ENCODE assay signal across 1 cellular context in the genomic region with DNA sequence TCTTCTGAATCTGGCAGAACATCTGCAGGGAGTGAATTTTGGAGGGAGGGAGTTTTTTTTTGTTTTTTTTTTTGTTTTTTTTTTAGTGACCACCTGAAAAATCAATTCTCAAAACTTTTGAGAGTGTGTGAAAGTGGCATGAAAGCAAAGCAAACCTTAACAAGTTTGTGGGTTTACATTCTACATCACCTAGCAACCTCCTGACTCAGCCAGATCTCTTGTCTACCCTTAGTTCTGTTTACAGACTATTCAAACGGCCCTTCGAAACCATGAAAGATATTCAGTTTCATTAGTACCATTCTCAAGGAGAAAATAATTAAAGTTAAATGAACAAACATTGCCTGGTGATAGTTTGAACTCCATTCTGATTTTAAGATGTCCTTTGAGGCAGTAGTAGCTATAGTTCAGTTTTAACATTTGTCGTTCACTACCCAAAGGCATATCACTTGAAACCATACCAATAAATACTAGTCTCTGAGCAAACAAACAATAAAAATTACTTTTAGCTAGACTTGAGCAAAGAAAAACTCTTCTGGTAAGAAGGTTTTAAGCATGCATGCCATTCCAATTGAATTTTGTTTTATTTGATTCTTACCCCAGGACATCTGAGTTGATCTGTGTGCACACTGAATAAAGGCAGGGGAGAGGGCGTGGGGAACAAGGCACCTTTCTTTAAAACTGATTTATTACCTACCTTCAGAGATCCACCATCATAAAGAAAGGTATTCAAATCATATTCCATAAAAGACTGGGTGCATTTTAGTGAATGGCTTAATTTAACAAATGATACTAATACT.
TF ChIP-seq lines count a peak whose summit lies in the region.

No MANE protein-coding gene starts in this region.

TF ChIP-seq in IMR-90, 13 proteins besides CTCF, POLR2A, EP300 and RAD21 (continued from another document):
- no peak for TF ChIP-seq BHLHE40 (IDR thresholded peaks at IDR 0.05; ENCODE audit: low read depth, low read length)
- TF ChIP-seq, protein P1, sequence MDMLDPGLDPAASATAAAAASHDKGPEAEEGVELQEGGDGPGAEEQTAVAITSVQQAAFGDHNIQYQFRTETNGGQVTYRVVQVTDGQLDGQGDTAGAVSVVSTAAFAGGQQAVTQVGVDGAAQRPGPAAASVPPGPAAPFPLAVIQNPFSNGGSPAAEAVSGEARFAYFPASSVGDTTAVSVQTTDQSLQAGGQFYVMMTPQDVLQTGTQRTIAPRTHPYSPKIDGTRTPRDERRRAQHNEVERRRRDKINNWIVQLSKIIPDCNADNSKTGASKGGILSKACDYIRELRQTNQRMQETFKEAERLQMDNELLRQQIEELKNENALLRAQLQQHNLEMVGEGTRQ (IDR thresholded peaks at IDR 0.05; ENCODE audit: low read depth, low read length): no peak
- no peak for TF ChIP-seq SMC3 (IDR thresholded peaks at IDR 0.05; ENCODE audit: low read depth, low read length)
- TF ChIP-seq NFE2L2 (IDR thresholded peaks at IDR 0.05; ENCODE audit: low read depth, low read length): no peak
TF ChIP-seq in IMR-90: peak in this region for 0.
